ENCODE assay signal across 25 cellular contexts in the genomic region with DNA sequence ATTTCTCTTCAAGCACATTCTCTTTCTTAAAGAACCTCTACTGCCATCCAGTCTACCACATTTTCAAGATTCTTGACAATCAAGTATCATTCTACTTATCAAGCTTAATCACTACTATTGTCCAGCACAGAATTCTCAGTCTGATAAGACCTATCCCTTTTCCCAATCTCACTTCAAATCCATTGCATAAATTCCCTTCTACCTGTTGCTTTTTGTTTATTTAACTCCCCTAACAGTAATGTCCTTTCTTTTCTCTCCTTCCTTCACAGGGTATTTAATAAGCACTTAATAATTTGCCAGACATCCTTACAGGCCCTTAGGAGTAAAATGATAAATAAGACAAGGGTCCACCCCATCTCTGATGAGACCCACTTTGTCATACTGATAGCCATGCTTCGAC. TPM values are rescaled to one million over a fixed set of nuclear protein-coding genes. Genes with fewer than 3 reads are reported as not detected.
DNase-seq lines count a peak whose midpoint lies in the region; ATAC-seq and TF ChIP-seq lines count a peak whose summit lies in the region.
"Had no signal": no experiment of that assay in that cellular context is flagged by ENCODE, and none has a peak within 500 bp of the region (broad histone marks: within the 10 kb centered on the region; RNA-seq: fewer than 3 reads in every experiment).

No MANE protein-coding gene starts in this region.

- peaks cover 54% of the 10 kb centered on the region for H3K36me3 Mint-ChIP-seq in natural killer cell treated with Interleukin-12 subunit alpha and Interleukin-12 subunit beta and Interleukin-15 and Interleukin-18, amount 100 ng/mL, for 72 hours
- H3K36me3 Mint-ChIP-seq in natural killer cell (peaks cover 45% of the 10 kb centered on the region), T-helper 17 cell (ENCODE audit: low read depth) (peaks cover 22% of the 10 kb centered on the region), immature natural killer cell (peaks cover 28 to 58% (median 36%) of the 10 kb centered on the region in 3 donors)

- H3K27me3 ChIP-seq in GM23248 (replicated peaks; ENCODE audit: insufficient read depth) (no peaks in the 10 kb centered on the region), colonic mucosa (no peaks in the 10 kb centered on the region)
- H3K27me3 ChIP-seq: breast epithelium, gastrocnemius medialis, right atrium auricular region, tibial nerve had no signal

- H3K4me1 ChIP-seq in GM23248 (ENCODE audit: insufficient read depth) (no peaks in the 10 kb centered on the region), colonic mucosa (no peaks in the 10 kb centered on the region)
- H3K4me1 ChIP-seq: breast epithelium, gastrocnemius medialis had no signal

- peaks cover 73% of the 10 kb centered on the region for H3K79me2 ChIP-seq in GM23248 (ENCODE audit: insufficient read depth)

- no peak overlapping the region for H3K9ac ChIP-seq in GM23248
- H3K9ac ChIP-seq in colonic mucosa (ENCODE audit: low read depth in 2 of 2, low read length in 2 of 2) = no peak overlapping the region

- no peak overlapping the region for H3K4me3 Mint-ChIP-seq in natural killer cell treated with Interleukin-12 subunit alpha and Interleukin-12 subunit beta and Interleukin-15 and Interleukin-18, amount 100 ng/mL, for 72 hours
- no peak overlapping the region for H3K4me3 Mint-ChIP-seq in natural killer cell
- H3K4me3 Mint-ChIP-seq in T-helper 17 cell = no peak overlapping the region
- no peak overlapping the region for H3K4me3 Mint-ChIP-seq in immature natural killer cell
- H3K4me3 Mint-ChIP-seq: activated CD8-positive, alpha-beta T cell treated with anti-CD3 and anti-CD28 coated beads, Interleukin-2, amount 10 ng/mL, durations not matched to agents 7 days and 5 days; T-helper 1 cell treated with Interleukin-12 subunit alpha and Interleukin-12 subunit beta and Interleukin-4 antibody, amounts not matched to agents 30 μg/mL and 1 μg/mL, for 36 hours had no signal

- H3K27ac Mint-ChIP-seq in natural killer cell treated with Interleukin-12 subunit alpha and Interleukin-12 subunit beta and Interleukin-15 and Interleukin-18, amount 100 ng/mL, for 72 hours = peak overlapping the region; percentile 3 to 7
- H3K27ac Mint-ChIP-seq in natural killer cell = peak overlapping the region in 1 of 2 donors; percentile 39
- peak overlapping the region; percentile 88 for H3K27ac Mint-ChIP-seq in T-helper 17 cell
- peak overlapping the region; percentile 0 to 31 (median 12) for H3K27ac Mint-ChIP-seq in immature natural killer cell
- H3K27ac Mint-ChIP-seq: activated CD8-positive, alpha-beta T cell treated with anti-CD3 and anti-CD28 coated beads, Interleukin-2, amount 10 ng/mL, durations not matched to agents 7 days and 5 days; T-helper 1 cell treated with Interleukin-12 subunit alpha and Interleukin-12 subunit beta and Interleukin-4 antibody, amounts not matched to agents 30 μg/mL and 1 μg/mL, for 36 hours had no signal

- no peak overlapping the region for H3K4me3 ChIP-seq in GM23248
- no peak overlapping the region for H3K4me3 ChIP-seq in colonic mucosa
- H3K4me3 ChIP-seq: breast epithelium, gastrocnemius medialis, lung, PC-9, right atrium auricular region, SK-N-MC, tibial nerve had no signal

- no peak for ATAC-seq in natural killer cell treated with Interleukin-12 subunit alpha and Interleukin-12 subunit beta and Interleukin-15 and Interleukin-18, amount 100 ng/mL, for 72 hours
- ATAC-seq in natural killer cell = no peak
- ATAC-seq in T-helper 17 cell = no peak
- ATAC-seq: activated CD4-positive, CD25-positive, alpha-beta regulatory T cell treated with anti-CD3 and anti-CD28 coated beads, Interleukin-2, amount 50 U/mL, for 24 hours; activated CD8-positive, alpha-beta T cell treated with anti-CD3 and anti-CD28 coated beads, Interleukin-2, amount 10 ng/mL, durations not matched to agents 7 days and 5 days; gastrocnemius medialis had no signal

- H3K4me2 ChIP-seq in GM23248 (ENCODE audit: unreplicated experiment) = no peak overlapping the region
- H3K4me2 ChIP-seq: PC-9 had no signal

- H3K36me3 ChIP-seq in GM23248 (ENCODE audit: low read depth) (peaks cover 98% of the 10 kb centered on the region), colonic mucosa (peaks cover 14% of the 10 kb centered on the region)
- H3K36me3 ChIP-seq: breast epithelium had no signal

- in situ Hi-C loops in GM23248 (cut with MboI) = no loop called here

- H4K20me1 ChIP-seq in GM23248 (ENCODE audit: insufficient read depth) = no peaks in the 10 kb centered on the region

- H3K4me1 Mint-ChIP-seq in natural killer cell treated with Interleukin-12 subunit alpha and Interleukin-12 subunit beta and Interleukin-15 and Interleukin-18, amount 100 ng/mL, for 72 hours (ENCODE audit: low read depth in 2 of 2) = peaks cover 17 to 20% of the 10 kb centered on the region in 2 donors
- H3K4me1 Mint-ChIP-seq in natural killer cell (peaks cover 18 to 21% of the 10 kb centered on the region in 2 donors), T-helper 17 cell (peaks cover 26% of the 10 kb centered on the region), immature natural killer cell (peaks cover 8 to 19% of the 10 kb centered on the region in 2 donors)

- TF ChIP-seq CTCF in natural killer cell (IDR thresholded peaks at IDR 0.05) (no peak), colonic mucosa (IDR thresholded peaks at IDR 0.05) (no peak)

- intact Hi-C loops in natural killer cell (cut with micrococcal nuclease) (no loop called here), colonic mucosa (cut with DNase I) (no loop called here)

- peaks cover 44% of the 10 kb centered on the region; the same call in 1 of the 2 replicates for H3F3A ChIP-seq in GM23248 (ENCODE audit: insufficient read depth)

- H3K9me3 Mint-ChIP-seq in natural killer cell treated with Interleukin-12 subunit alpha and Interleukin-12 subunit beta and Interleukin-15 and Interleukin-18, amount 100 ng/mL, for 72 hours = no peaks in the 10 kb centered on the region
- H3K9me3 Mint-ChIP-seq in natural killer cell (no peaks in the 10 kb centered on the region), immature natural killer cell (no peaks in the 10 kb centered on the region)
- H3K9me3 Mint-ChIP-seq: T-helper 1 cell treated with Interleukin-12 subunit alpha and Interleukin-12 subunit beta and Interleukin-4 antibody, amounts not matched to agents 30 μg/mL and 1 μg/mL, for 36 hours had no signal

- H3K27me3 Mint-ChIP-seq in natural killer cell treated with Interleukin-12 subunit alpha and Interleukin-12 subunit beta and Interleukin-15 and Interleukin-18, amount 100 ng/mL, for 72 hours = no peaks in the 10 kb centered on the region
- no peaks in the 10 kb centered on the region for H3K27me3 Mint-ChIP-seq in natural killer cell (ENCODE audit: low read depth in 2 of 2)
- no peaks in the 10 kb centered on the region for H3K27me3 Mint-ChIP-seq in T-helper 17 cell
- H3K27me3 Mint-ChIP-seq in immature natural killer cell (ENCODE audit: low read depth in 3 of 3) = no peaks in the 10 kb centered on the region

- 100% methylated on average over 1 of the region's 1 CpG for WGBS in GM23248 (ENCODE audit: low coverage in 1 of 2, low lambda C conversion rate in 2 of 2, missing lambda C conversion rate in 2 of 2), 2 experiments

- H3K9me2 ChIP-seq in GM23248 (ENCODE audit: insufficient read depth) = no peaks in the 10 kb centered on the region

- H2AFZ ChIP-seq in GM23248 = no peak overlapping the region
- H2AFZ ChIP-seq: PC-9 had no signal

- H3K9me3 ChIP-seq in T-helper 17 cell (ENCODE audit: control insufficient read depth, low read length, poor library complexity, severe bottlenecking) (no peaks in the 10 kb centered on the region), GM23248 (ENCODE audit: low read depth) (no peaks in the 10 kb centered on the region), colonic mucosa (no peaks in the 10 kb centered on the region)
- H3K9me3 ChIP-seq: breast epithelium, gastrocnemius medialis, right atrium auricular region, tibial nerve had no signal

- H3K27ac ChIP-seq in GM23248 = no peak overlapping the region
- H3K27ac ChIP-seq in colonic mucosa = no peak overlapping the region
- H3K27ac ChIP-seq: breast epithelium, gastrocnemius medialis, PC-9, right atrium auricular region, SK-N-MC, tibial nerve had no signal

- no peak for DNase-seq in natural killer cell treated with Interleukin-12 subunit alpha and Interleukin-12 subunit beta and Interleukin-15 and Interleukin-18, amount 100 ng/mL, for 72 hours (ENCODE audit: low spot score)
- DNase-seq in natural killer cell = no peak
- no peak for DNase-seq in T-helper 17 cell
- DNase-seq in immature natural killer cell = no peak
- no peak for DNase-seq in HK-2 (ENCODE audit: unreplicated experiment)
- no peak for DNase-seq in GM23248
- DNase-seq in colonic mucosa = no peak
- DNase-seq: activated CD8-positive, alpha-beta T cell treated with anti-CD3 and anti-CD28 coated beads, Interleukin-2, amount 10 ng/mL, durations not matched to agents 7 days and 5 days; activated gamma-delta T cell; amniotic stem cell; COR-L47; DMS79 treated with DMSO at 0.1 percent for 48 hours; gastrocnemius medialis; GDM1; NCI-H1092; NCI-H1694; PC-9; stimulated activated CD4-positive, alpha-beta T cell treated with anti-CD3 and anti-CD28 coated beads, Interleukin-1b, Interleukin-23, amount 100 ng/mL, for 48 hours had no signal

RNA-seq across cellular contexts. Expression of a gene that starts 41.7 kb away (rescaled TPM):
- 100 to 1,000 TPM in 1 of 2 donors, 10 to 100 TPM in 1; 71.1 to 104 TPM for total RNA-seq in natural killer cell treated with Interleukin-12 subunit alpha and Interleukin-12 subunit beta and Interleukin-15 and Interleukin-18, amount 100 ng/mL, for 72 hours
- 100 to 1,000 TPM; 158 to 164 (median 164) TPM for total RNA-seq in natural killer cell
- 100 to 1,000 TPM; 122 to 133 TPM for total RNA-seq in T-helper 17 cell
- 10 to 100 TPM; 10.5 to 30.8 (median 19.8) TPM for polyA plus RNA-seq in immature natural killer cell
- total RNA-seq in GM23248 (2014; rRNA removed; shearing (Covaris generic)) = 13.4 and 15.1 TPM in 2 replicates
- polyA plus RNA-seq in GM23248 (2016; fragmentation: Nextera tagmentation; extraction: Ambion mirVana) = 25.4 and 27.0 TPM in 2 replicates
- 10 to 100 TPM; 37.8 to 38.8 TPM for total RNA-seq in colonic mucosa

RNA-seq across cellular contexts. Expression of a gene that starts 42.2 kb away (rescaled TPM):
- 1 to 10 TPM; 5.2 to 9.2 TPM for total RNA-seq in natural killer cell treated with Interleukin-12 subunit alpha and Interleukin-12 subunit beta and Interleukin-15 and Interleukin-18, amount 100 ng/mL, for 72 hours
- total RNA-seq in natural killer cell (10 to 100 TPM; 17.2 to 34.2 (median 31.1) TPM), T-helper 17 cell (10 to 100 TPM; 13.1 to 14.9 TPM), colonic mucosa (1 to 10 TPM; 3.8 to 6.0 TPM)
- polyA plus RNA-seq in immature natural killer cell (1 to 10 TPM; 2.1 to 7.4 (median 5.9) TPM), GM23248 (2016; fragmentation: Nextera tagmentation; extraction: Ambion mirVana) (5.0 and 7.0 TPM in 2 replicates)
- 8.0 and 10.3 TPM in 2 replicates for total RNA-seq in GM23248 (2014; rRNA removed; shearing (Covaris generic))
